11 cellular contexts compared by ENCODE assay signal in the genomic region with DNA sequence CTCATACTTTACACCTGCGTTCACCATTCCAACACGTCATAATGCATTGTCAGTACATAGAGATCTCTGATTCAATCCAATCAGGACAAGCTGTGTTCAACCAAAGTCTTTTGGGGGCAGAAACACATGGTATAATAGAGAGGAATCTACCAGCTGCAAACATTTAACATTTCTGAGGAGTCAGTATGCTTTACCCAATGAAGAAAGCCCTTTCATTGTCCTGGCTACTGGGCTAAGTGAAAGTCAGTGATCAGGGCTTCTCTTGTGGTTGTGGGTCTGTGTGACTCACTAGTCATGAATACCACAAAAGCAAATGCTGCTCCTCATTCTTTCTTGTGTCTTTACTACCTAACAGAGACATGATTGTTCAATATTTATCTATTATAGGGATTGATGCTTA.
DNase-seq lines count a peak whose midpoint lies in the region; ATAC-seq, FAIRE-seq and TF ChIP-seq lines count a peak whose summit lies in the region.
"Had no signal": no experiment of that assay in that cellular context is flagged by ENCODE, and none has a peak within 500 bp of the region (broad histone marks: within the 10 kb centered on the region; RNA-seq: fewer than 3 reads in every experiment).

No MANE protein-coding gene starts in this region.

- H3K4me1 ChIP-seq in skeletal muscle satellite cell (ENCODE audit: control insufficient read depth, insufficient read depth, low read length) (peaks cover 30% of the 10 kb centered on the region), kidney (ENCODE audit: control insufficient read depth in 1 of 2, insufficient read depth in 1 of 2, low read depth in 1 of 2, low read length in 2 of 2) (peaks cover 3 to 19% of the 10 kb centered on the region in 2 donors)

- H3K4me3 ChIP-seq in brain microvascular endothelial cell (ENCODE audit: low read depth, low read length) = no peak overlapping the region
- H3K4me3 ChIP-seq in skeletal muscle satellite cell (ENCODE audit: low read length) = no peak overlapping the region
- no peak overlapping the region for H3K4me3 ChIP-seq in kidney (ENCODE audit: low read length in 2 of 2)

- no peak overlapping the region for H3K9ac ChIP-seq in skeletal muscle satellite cell (ENCODE audit: low read depth, low read length)
- H3K9ac ChIP-seq in kidney (ENCODE audit: low read length in 2 of 2) = no peak overlapping the region

- in situ Hi-C loops in brain microvascular endothelial cell (cut with HindIII; ENCODE audit: low pct_ligation_motif_present, low sequenced_read_pairs) = no loop called here

- ATAC-seq in GM19397 (IDR thresholded peaks at IDR 0.05; ENCODE audit: unreplicated experiment) (peak; percentile 69), HG03520 (IDR thresholded peaks at IDR 0.05; ENCODE audit: unreplicated experiment) (peak; percentile 46)

- no peak for FAIRE-seq in kidney (lab: Jason Lieb, UNC)

- DNase-seq in brain microvascular endothelial cell = peak; percentile 95
- DNase-seq in SK-N-DZ (ENCODE audit: low spot score) = no peak
- no peak for DNase-seq in kidney
- DNase-seq in occipital lobe (lab: John Stamatoyannopoulos, UW) = no peak
- DNase-seq: activated CD4-positive, CD25-positive, alpha-beta regulatory T cell treated with anti-CD3 and anti-CD28 coated beads, Interleukin-2, amount 50 U/mL, for 72 hours; effector CD8-positive, alpha-beta T cell; naive B cell; NCI-H1436 had no signal

- H3K27me3 ChIP-seq in brain microvascular endothelial cell (replicated peaks) (no peaks in the 10 kb centered on the region), skeletal muscle satellite cell (ENCODE audit: control insufficient read depth, insufficient read depth, low read length) (no peaks in the 10 kb centered on the region)

- TF ChIP-seq CTCF in brain microvascular endothelial cell (IDR thresholded peaks at IDR 0.05; ENCODE audit: low read depth, low read length, missing control alignments) (no peak), kidney (IDR thresholded peaks at IDR 0.05; ENCODE audit: borderline replicate concordance, extremely low read depth, insufficient read depth) (no peak)

- H3K27ac ChIP-seq in brain microvascular endothelial cell = peak overlapping the region; percentile 47
- no peak overlapping the region for H3K27ac ChIP-seq in kidney (ENCODE audit: low read depth in 2 of 2, low read length in 2 of 2)

- intact Hi-C loops in kidney (cut with DNase I) = no loop called here

- H3K9me3 ChIP-seq in skeletal muscle satellite cell (replicated peaks; ENCODE audit: low read length) = no peaks in the 10 kb centered on the region
- no peaks in the 10 kb centered on the region for H3K9me3 ChIP-seq in kidney (ENCODE audit: control insufficient read depth in 1 of 2, low read length in 2 of 2)

- peak overlapping the region; percentile 1 for H3K4me2 ChIP-seq in skeletal muscle satellite cell (ENCODE audit: low read length)

- H3K36me3 ChIP-seq in brain microvascular endothelial cell (replicated peaks) (no peaks in the 10 kb centered on the region), skeletal muscle satellite cell (ENCODE audit: insufficient read depth, low read length) (no peaks in the 10 kb centered on the region), kidney (ENCODE audit: control insufficient read depth in 1 of 2, insufficient read depth in 2 of 2, low read length in 2 of 2) (no peaks in the 10 kb centered on the region)
